Comparison of ENCODE assay signal across 8 cellular contexts in the genomic region with DNA sequence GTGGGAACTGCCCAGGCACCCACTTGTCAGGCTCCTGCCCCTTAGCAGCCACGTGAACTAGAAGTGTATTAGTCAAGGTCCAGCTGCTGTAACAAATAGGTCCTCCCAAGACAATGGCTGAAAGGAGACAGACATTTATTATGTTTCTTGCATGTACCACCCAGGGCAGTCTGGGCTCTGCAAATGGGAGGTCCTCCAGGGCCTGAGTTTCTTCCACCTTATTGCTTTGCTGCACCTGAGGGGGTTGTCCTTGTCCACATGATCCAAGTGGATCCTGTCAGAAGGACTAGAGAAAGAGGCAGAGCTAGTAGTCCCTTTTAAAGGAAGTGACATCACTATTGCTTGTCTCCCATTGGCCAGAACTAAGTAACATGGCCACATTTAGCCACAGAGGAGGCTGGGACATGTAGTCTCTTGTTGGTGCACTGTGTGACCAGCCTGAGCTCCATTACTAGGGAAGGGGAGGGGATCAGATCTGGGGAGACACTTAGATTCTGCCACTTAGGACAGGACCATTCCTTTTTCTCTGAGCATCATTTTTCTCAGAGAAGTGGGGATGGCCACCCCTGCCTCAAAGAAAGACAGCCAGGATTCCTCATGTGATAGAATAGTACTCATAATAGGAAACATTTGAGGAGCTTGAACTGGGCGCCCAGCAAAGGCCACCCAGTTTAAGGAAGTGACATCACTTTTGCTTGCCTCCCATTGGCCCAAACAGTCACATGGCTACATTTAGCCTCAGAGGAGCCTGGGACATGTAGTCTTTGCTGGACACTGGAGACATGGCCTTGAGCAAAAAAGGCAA. TPM values are rescaled to one million over a fixed set of nuclear protein-coding genes. Genes with fewer than 3 reads are reported as not detected.
DNase-seq lines count a peak whose midpoint lies in the region; ATAC-seq and TF ChIP-seq lines count a peak whose summit lies in the region.

No MANE protein-coding gene starts in this region.

- H3K27me3 ChIP-seq in A673 (replicated peaks; ENCODE audit: insufficient read depth, low read depth, low read length, poor library complexity): no peaks in the 10 kb centered on the region

- H3K9me3 Mint-ChIP-seq in activated naive CD8-positive, alpha-beta T cell treated with anti-CD3 and anti-CD28 coated beads, Interleukin-2, amount 10 ng/mL, durations not matched to agents 7 days and 5 days: peaks cover 4% of the 10 kb centered on the region

- TF ChIP-seq CTCF in A673 (conservative IDR thresholded peaks at IDR 0.05; ENCODE audit: low read depth, low read length) (no peak), GM12864 (IDR thresholded peaks at IDR 0.05; ENCODE audit: low read depth, low read length, missing control alignments) (no peak)

- H3K27ac Mint-ChIP-seq in activated naive CD8-positive, alpha-beta T cell treated with anti-CD3 and anti-CD28 coated beads, Interleukin-2, amount 10 ng/mL, durations not matched to agents 7 days and 5 days: peak overlapping the region; percentile 58

- no peak overlapping the region for H3K4me3 Mint-ChIP-seq in activated naive CD8-positive, alpha-beta T cell treated with anti-CD3 and anti-CD28 coated beads, Interleukin-2, amount 10 ng/mL, durations not matched to agents 7 days and 5 days

- CTCF ChIA-PET in A673 (lab: Charles Lee): no interaction called here

- intact Hi-C loops in A673 (cut with micrococcal nuclease; ENCODE audit: unreplicated experiment): no loop called here

- no TSS peak for BruUV-seq in A673 (replicated peaks; lab: Mats Ljungman, UMichigan)

- H3K27me3 Mint-ChIP-seq in activated naive CD8-positive, alpha-beta T cell treated with anti-CD3 and anti-CD28 coated beads, Interleukin-2, amount 10 ng/mL, durations not matched to agents 7 days and 5 days: no peaks in the 10 kb centered on the region

- peak; percentile 80 for ATAC-seq in activated naive CD8-positive, alpha-beta T cell treated with anti-CD3 and anti-CD28 coated beads, Interleukin-2, amount 10 ng/mL, durations not matched to agents 7 days and 5 days (ENCODE audit: low read depth)
- peak; percentile 28 for ATAC-seq in left lobe of liver
- no peak for ATAC-seq in HG03354 (IDR thresholded peaks at IDR 0.05; ENCODE audit: poor library complexity, severe bottlenecking, unreplicated experiment)

- POLR2A ChIA-PET in A673 (lab: Charles Lee; ENCODE audit: low non-redundant PET): interaction anchor here (0.8 kb wide), 1 partner anchor 100 kb away, joined by 3 read pairs; no protein-coding TSS in a partner anchor
- POLR2A ChIA-PET in activated naive CD8-positive, alpha-beta T cell treated with anti-CD3 and anti-CD28 coated beads, Interleukin-2, amount 10 ng/mL, durations not matched to agents 7 days and 5 days (lab: Charles Lee): interaction anchor here (1.1 kb wide), 1 partner anchor 119 kb away, joined by 3 read pairs; no protein-coding TSS in a partner anchor

- no peak overlapping the region for H3K27ac ChIP-seq in A673 (ENCODE audit: low read depth, low read length, poor library complexity, severe bottlenecking)

- DNase-seq in A673 (ENCODE audit: low spot score) (peak; percentile 80), GM12864 (ENCODE audit: low read depth) (peak; percentile 33), NCI-H524 (lab: John Stamatoyannopoulos, UW) (peak; percentile 64 to 73), left lobe of liver (ENCODE audit: low spot score) (no peak), HPDE6-E6E7 (ENCODE audit: extremely low spot score) (no peak)
- DNase-seq in activated naive CD8-positive, alpha-beta T cell treated with anti-CD3 and anti-CD28 coated beads, Interleukin-2, amount 10 ng/mL, durations not matched to agents 7 days and 5 days: no peak
- no peak for DNase-seq in central memory CD4-positive, alpha-beta T cell

- peaks cover 4% of the 10 kb centered on the region for H3K4me1 Mint-ChIP-seq in activated naive CD8-positive, alpha-beta T cell treated with anti-CD3 and anti-CD28 coated beads, Interleukin-2, amount 10 ng/mL, durations not matched to agents 7 days and 5 days

- no peaks in the 10 kb centered on the region for H3K4me1 ChIP-seq in A673 (ENCODE audit: insufficient read depth, low read length, poor library complexity, severe bottlenecking)

- H3K36me3 Mint-ChIP-seq in activated naive CD8-positive, alpha-beta T cell treated with anti-CD3 and anti-CD28 coated beads, Interleukin-2, amount 10 ng/mL, durations not matched to agents 7 days and 5 days: peaks cover 33% of the 10 kb centered on the region

- no peak overlapping the region for H3K4me3 ChIP-seq in A673 (ENCODE audit: low read depth, low read length, poor library complexity, severe bottlenecking)
- no peak overlapping the region for H3K4me3 ChIP-seq in GM12864 (ENCODE audit: low read depth, low read length)

- H3K36me3 ChIP-seq in A673 (ENCODE audit: insufficient read depth, low read length, poor library complexity, severe bottlenecking): peaks cover 17% of the 10 kb centered on the region

- H3K9me3 ChIP-seq in A673 (ENCODE audit: low read depth, low read length, poor library complexity, severe bottlenecking): peaks cover 5% of the 10 kb centered on the region

RNA-seq across cellular contexts. Expression of gene CC2D1A, which starts 15.1 kb away (rescaled TPM):
- 38.6 and 40.9 TPM in 2 replicates for total RNA-seq in A673 (2021)
- 10 to 100 TPM; 34.7 to 34.8 TPM for total RNA-seq in activated naive CD8-positive, alpha-beta T cell treated with anti-CD3 and anti-CD28 coated beads, Interleukin-2, amount 10 ng/mL, durations not matched to agents 7 days and 5 days
- total RNA-seq in left lobe of liver: 24.9 TPM

RNA-seq across cellular contexts. Expression of gene BRME1, which starts 15.2 kb away (rescaled TPM):
- total RNA-seq in A673 (2021): 3.2 and 4.0 TPM in 2 replicates
- 1 to 10 TPM; 5.5 to 7.2 TPM for total RNA-seq in activated naive CD8-positive, alpha-beta T cell treated with anti-CD3 and anti-CD28 coated beads, Interleukin-2, amount 10 ng/mL, durations not matched to agents 7 days and 5 days
- total RNA-seq in left lobe of liver: 1.3 TPM

RNA-seq across cellular contexts. Expression of gene PODNL1, which starts 17.1 kb away (rescaled TPM):
- total RNA-seq in A673 (2021) (not detected in 2 replicates), left lobe of liver (not detected)
- total RNA-seq in activated naive CD8-positive, alpha-beta T cell treated with anti-CD3 and anti-CD28 coated beads, Interleukin-2, amount 10 ng/mL, durations not matched to agents 7 days and 5 days: 1 to 10 TPM; 1.2 to 1.4 TPM

RNA-seq across cellular contexts. Expression of gene DCAF15, which starts 31.2 kb away (rescaled TPM):
- total RNA-seq in A673 (2021) (62.4 and 65.4 TPM in 2 replicates), left lobe of liver (11.4 TPM)
- 100 to 1,000 TPM; 105 to 106 TPM for total RNA-seq in activated naive CD8-positive, alpha-beta T cell treated with anti-CD3 and anti-CD28 coated beads, Interleukin-2, amount 10 ng/mL, durations not matched to agents 7 days and 5 days

RNA-seq across cellular contexts. Expression of gene NANOS3, which starts 44.2 kb away (rescaled TPM):
- total RNA-seq in A673 (2021) (4.9 and 7.1 TPM in 2 replicates), left lobe of liver (not detected)
- 1 to 10 TPM in 1 of 2 experiments, not detected in 1; 2.3 TPM for total RNA-seq in activated naive CD8-positive, alpha-beta T cell treated with anti-CD3 and anti-CD28 coated beads, Interleukin-2, amount 10 ng/mL, durations not matched to agents 7 days and 5 days

Comparison
In these comparisons a context has a peak if more than half of its experiments do, and no peak if none do; other contexts are left out.
1. DNase-seq: peak in A673 (single experiment), GM12864 (single experiment) and NCI-H524 (2 of 2); none in activated naive CD8-positive, alpha-beta T cell treated with anti-CD3 and anti-CD28 coated beads, Interleukin-2, amount 10 ng/mL, durations not matched to agents 7 days and 5 days (single experiment), left lobe of liver (single experiment), central memory CD4-positive, alpha-beta T cell (single experiment) and HPDE6-E6E7 (single experiment).